Comparison of ENCODE assay signal across 8 cellular contexts in genomic region chr15:50377867-50378751, GRCh38. TPM values are rescaled to one million over a fixed set of nuclear protein-coding genes. Genes with fewer than 3 reads are reported as not detected.
DNase-seq lines count a peak whose midpoint lies in the region; ATAC-seq and TF ChIP-seq lines count a peak whose summit lies in the region.

No MANE protein-coding gene starts in this region.

- H3K9me3 ChIP-seq in upper lobe of right lung (no peaks in the 10 kb centered on the region), breast epithelium (no peaks in the 10 kb centered on the region), trophoblast cell (ENCODE audit: insufficient read depth, low read depth, low read length) (no peaks in the 10 kb centered on the region)

- H3K27me3 Mint-ChIP-seq in activated naive CD4-positive, alpha-beta T cell treated with anti-CD3 and anti-CD28 coated beads for 36 hours (ENCODE audit: low read depth), result peaks cover 3% of the 10 kb centered on the region
- H3K27me3 Mint-ChIP-seq in HFFc6 (ENCODE audit: insufficient read depth), result peaks cover 1% of the 10 kb centered on the region

- no peak overlapping the region for H2BK120ac ChIP-seq in trophoblast cell (ENCODE audit: insufficient read depth, low read length, poor library complexity)

- no peak overlapping the region for H2BK12ac ChIP-seq in trophoblast cell (ENCODE audit: low read length)

- no peak for DNase-seq in activated naive CD4-positive, alpha-beta T cell treated with anti-CD3 and anti-CD28 coated beads for 36 hours
- no peak for DNase-seq in activated naive CD4-positive, alpha-beta T cell (lab: John Stamatoyannopoulos, UW)
- peak; percentile 11 for DNase-seq in SKM-1 (lab: John Stamatoyannopoulos, UW; ENCODE audit: unreplicated experiment)
- no peak for DNase-seq in upper lobe of right lung
- DNase-seq in breast epithelium (ENCODE audit: low spot score in 2 of 2), result no peak
- DNase-seq in HFFc6, result no peak
- no peak for DNase-seq in trophoblast cell

- H3K27me3 ChIP-seq in upper lobe of right lung (no peaks in the 10 kb centered on the region), breast epithelium (no peaks in the 10 kb centered on the region), trophoblast cell (ENCODE audit: insufficient read depth, low read length) (no peaks in the 10 kb centered on the region)

- peak overlapping the region; percentile 41 for H3K27ac Mint-ChIP-seq in activated naive CD4-positive, alpha-beta T cell treated with anti-CD3 and anti-CD28 coated beads for 36 hours
- no peak overlapping the region for H3K27ac Mint-ChIP-seq in HFFc6

- no peak overlapping the region for H3K4me2 ChIP-seq in trophoblast cell (ENCODE audit: low read length)

- H3K27ac ChIP-seq in upper lobe of right lung, result peak overlapping the region; percentile 44
- H3K27ac ChIP-seq in breast epithelium, result no peak overlapping the region
- no peak overlapping the region for H3K27ac ChIP-seq in trophoblast cell (ENCODE audit: low read depth, low read length)

- no peak for TF ChIP-seq CTCF in upper lobe of right lung (IDR thresholded peaks at IDR 0.05)
- TF ChIP-seq CTCF in breast epithelium (IDR thresholded peaks at IDR 0.05), result no peak
- TF ChIP-seq CTCF in HFFc6 (IDR thresholded peaks at IDR 0.05), result no peak

- no peak overlapping the region for H4K91ac ChIP-seq in trophoblast cell (ENCODE audit: low read depth, low read length)

- H3K9ac ChIP-seq in trophoblast cell (ENCODE audit: low read length), result no peak overlapping the region

- no peak overlapping the region for H3K4me3 Mint-ChIP-seq in activated naive CD4-positive, alpha-beta T cell treated with anti-CD3 and anti-CD28 coated beads for 36 hours
- no peak overlapping the region for H3K4me3 Mint-ChIP-seq in HFFc6

- no peak overlapping the region for H3K14ac ChIP-seq in trophoblast cell (ENCODE audit: low read length)

- H4K8ac ChIP-seq in trophoblast cell (ENCODE audit: low read depth, low read length), result no peak overlapping the region

- no peaks in the 10 kb centered on the region for H3K36me3 ChIP-seq in upper lobe of right lung
- H3K36me3 ChIP-seq in breast epithelium, result no peaks in the 10 kb centered on the region
- H3K36me3 ChIP-seq in trophoblast cell (ENCODE audit: control insufficient read depth in 1 of 2, insufficient read depth in 2 of 2, low read length in 2 of 2), result no peaks in the 10 kb centered on the region

- H3K4me3 ChIP-seq in upper lobe of right lung (no peak overlapping the region), breast epithelium (no peak overlapping the region), trophoblast cell (ENCODE audit: low read depth, low read length) (no peak overlapping the region)

- H3K9me3 Mint-ChIP-seq in activated naive CD4-positive, alpha-beta T cell treated with anti-CD3 and anti-CD28 coated beads for 36 hours, result no peaks in the 10 kb centered on the region
- H3K9me3 Mint-ChIP-seq in HFFc6, result no peaks in the 10 kb centered on the region

- no peaks in the 10 kb centered on the region for H3K36me3 Mint-ChIP-seq in activated naive CD4-positive, alpha-beta T cell treated with anti-CD3 and anti-CD28 coated beads for 36 hours (ENCODE audit: low read depth)
- H3K36me3 Mint-ChIP-seq in HFFc6 (ENCODE audit: low read depth), result no peaks in the 10 kb centered on the region

- TF ChIP-seq POLR2A in breast epithelium (IDR thresholded peaks at IDR 0.05), result no peak

- ATAC-seq in HG02943 (IDR thresholded peaks at IDR 0.05; ENCODE audit: low read depth, unreplicated experiment) (peak; percentile 97), upper lobe of right lung (peak; percentile 88)

- H3K4me1 ChIP-seq in upper lobe of right lung (no peaks in the 10 kb centered on the region), breast epithelium (no peaks in the 10 kb centered on the region), trophoblast cell (ENCODE audit: control insufficient read depth in 1 of 2, insufficient read depth in 2 of 2, low read length in 2 of 2) (no peaks in the 10 kb centered on the region)

- H3K18ac ChIP-seq in trophoblast cell (ENCODE audit: low read length), result no peak overlapping the region

- CTCF ChIA-PET in activated naive CD4-positive, alpha-beta T cell treated with anti-CD3 and anti-CD28 coated beads for 36 hours (lab: Charles Lee), result interaction anchor here (0.7 kb wide), 1 partner anchor 41 kb away, joined by 3 read pairs; no protein-coding TSS in a partner anchor

- no peak overlapping the region for H3K23ac ChIP-seq in trophoblast cell (ENCODE audit: low read length)

- no CpG with 5 or more reads among the region's 3 CpGs for WGBS in trophoblast cell (ENCODE audit: extremely low coverage, insufficient coverage, insufficient read length)

- H3K4ac ChIP-seq in trophoblast cell (ENCODE audit: low read depth, low read length), result no peak overlapping the region

- H2AK5ac ChIP-seq in trophoblast cell (ENCODE audit: low read length), result no peak overlapping the region

- intact Hi-C loops in activated naive CD4-positive, alpha-beta T cell treated with anti-CD3 and anti-CD28 coated beads for 36 hours (cut with micrococcal nuclease), result no loop called here
- intact Hi-C loops in upper lobe of right lung (cut with DNase I), result no loop called here
- intact Hi-C loops in breast epithelium (cut with DNase I; ENCODE audit: low total_unique reads), result no loop called here

- H4K12ac ChIP-seq in trophoblast cell (ENCODE audit: low read depth, low read length), result no peak overlapping the region

- no peak overlapping the region for H2AFZ ChIP-seq in trophoblast cell (ENCODE audit: insufficient read depth, low read length, poor library complexity)

- no peaks in the 10 kb centered on the region for H3K79me2 ChIP-seq in trophoblast cell (ENCODE audit: control insufficient read depth, insufficient read depth, low read length, poor library complexity)

- H3K4me1 Mint-ChIP-seq in activated naive CD4-positive, alpha-beta T cell treated with anti-CD3 and anti-CD28 coated beads for 36 hours (ENCODE audit: low read depth), result peaks cover 16% of the 10 kb centered on the region
- H3K4me1 Mint-ChIP-seq in HFFc6 (ENCODE audit: low read depth), result peaks cover 14% of the 10 kb centered on the region

- no peaks in the 10 kb centered on the region for H3K79me1 ChIP-seq in trophoblast cell (ENCODE audit: low read length)

- H2BK5ac ChIP-seq in trophoblast cell (ENCODE audit: low read depth, low read length, poor library complexity), result no peak overlapping the region

RNA-seq across cellular contexts. Expression of gene GABPB1, which starts 23.1 kb away (rescaled TPM):
- total RNA-seq in activated naive CD4-positive, alpha-beta T cell treated with anti-CD3 and anti-CD28 coated beads for 36 hours, result 10 to 100 TPM; 48.2 to 53.5 TPM
- total RNA-seq in upper lobe of right lung, result 21.2 TPM
- 10 to 100 TPM; 14.6 to 37.4 (median 35.9) TPM for total RNA-seq in breast epithelium
- total RNA-seq in HFFc6 (2021; fragmentation: NEBNext Ultra II Directional; extraction: Animal tissue kit (Norgen Biotek cat#: 25700)), result 10 to 100 TPM; 20.8 to 28.4 (median 25.3) TPM
- 42.2 and 43.4 TPM in 2 replicates for polyA plus RNA-seq in trophoblast cell (2013)

RNA-seq across cellular contexts. Expression of gene USP8, which starts 46.1 kb away (rescaled TPM):
- total RNA-seq in activated naive CD4-positive, alpha-beta T cell treated with anti-CD3 and anti-CD28 coated beads for 36 hours, result 10 to 100 TPM; 31.6 TPM
- total RNA-seq in upper lobe of right lung (65.1 TPM), breast epithelium (10 to 100 TPM; 40.6 to 84.7 (median 47.2) TPM)
- total RNA-seq in HFFc6 (2021; fragmentation: NEBNext Ultra II Directional; extraction: Animal tissue kit (Norgen Biotek cat#: 25700)), result 10 to 100 TPM; 46.0 to 65.2 (median 53.0) TPM
- polyA plus RNA-seq in trophoblast cell (2013), result 58.3 and 59.8 TPM in 2 replicates
